Comparison of ENCODE assay signal across 1 cellular context in genomic region chr9:105557804-105558610, GRCh38.
A peak's percentile ranks its signal among the peaks of the same experiment; 100 is the strongest.
TF ChIP-seq lines count a peak whose summit lies in the region.

FKTN (plus strand) TSS chr9:105558131; CDS start chr9:105575033, 16,902 bp downstream.

TF ChIP-seq in HepG2, 621 proteins besides CTCF, POLR2A, EP300 and RAD21 (continued from another document and continues in another):
- no peak for TF ChIP-seq REL (CRISPR knock-in tag; conservative IDR thresholded peaks at IDR 0.05)
- TF ChIP-seq, protein P1, sequence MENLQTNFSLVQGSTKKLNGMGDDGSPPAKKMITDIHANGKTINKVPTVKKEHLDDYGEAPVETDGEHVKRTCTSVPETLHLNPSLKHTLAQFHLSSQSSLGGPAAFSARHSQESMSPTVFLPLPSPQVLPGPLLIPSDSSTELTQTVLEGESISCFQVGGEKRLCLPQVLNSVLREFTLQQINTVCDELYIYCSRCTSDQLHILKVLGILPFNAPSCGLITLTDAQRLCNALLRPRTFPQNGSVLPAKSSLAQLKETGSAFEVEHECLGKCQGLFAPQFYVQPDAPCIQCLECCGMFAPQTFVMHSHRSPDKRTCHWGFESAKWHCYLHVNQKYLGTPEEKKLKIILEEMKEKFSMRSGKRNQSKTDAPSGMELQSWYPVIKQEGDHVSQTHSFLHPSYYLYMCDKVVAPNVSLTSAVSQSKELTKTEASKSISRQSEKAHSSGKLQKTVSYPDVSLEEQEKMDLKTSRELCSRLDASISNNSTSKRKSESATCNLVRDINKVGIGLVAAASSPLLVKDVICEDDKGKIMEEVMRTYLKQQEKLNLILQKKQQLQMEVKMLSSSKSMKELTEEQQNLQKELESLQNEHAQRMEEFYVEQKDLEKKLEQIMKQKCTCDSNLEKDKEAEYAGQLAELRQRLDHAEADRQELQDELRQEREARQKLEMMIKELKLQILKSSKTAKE (CRISPR knock-in tag; IDR thresholded peaks at IDR 0.05; ENCODE audit: borderline replicate concordance), result no peak
- TF ChIP-seq CREB1 (IDR thresholded peaks at IDR 0.05), result no peak
- no peak for TF ChIP-seq CREB1 (CRISPR knock-in tag; IDR thresholded peaks at IDR 0.05)
- TF ChIP-seq ARNTL (CRISPR knock-in tag; IDR thresholded peaks at IDR 0.05), result 0 out of 2 replicates have a peak, but pooled peaks have one; percentile 17
- TF ChIP-seq KLF12 (CRISPR knock-in tag; IDR thresholded peaks at IDR 0.05; ENCODE audit: borderline replicate concordance), result no peak
- no peak for TF ChIP-seq ZNF24 (IDR thresholded peaks at IDR 0.05)
- no peak for TF ChIP-seq ZSCAN25 (CRISPR knock-in tag; IDR thresholded peaks at IDR 0.05)
- no peak for TF ChIP-seq MLXIP (CRISPR knock-in tag; IDR thresholded peaks at IDR 0.05; ENCODE audit: borderline replicate concordance)
- TF ChIP-seq RARG (CRISPR knock-in tag; IDR thresholded peaks at IDR 0.05; ENCODE audit: low read depth), result no peak
- no peak for TF ChIP-seq HOXA9 (CRISPR knock-in tag; IDR thresholded peaks at IDR 0.05; ENCODE audit: borderline replicate concordance)
- peak; percentile 67 for TF ChIP-seq ZFP90 (CRISPR knock-in tag; IDR thresholded peaks at IDR 0.05; ENCODE audit: borderline replicate concordance)
- TF ChIP-seq, protein P2, sequence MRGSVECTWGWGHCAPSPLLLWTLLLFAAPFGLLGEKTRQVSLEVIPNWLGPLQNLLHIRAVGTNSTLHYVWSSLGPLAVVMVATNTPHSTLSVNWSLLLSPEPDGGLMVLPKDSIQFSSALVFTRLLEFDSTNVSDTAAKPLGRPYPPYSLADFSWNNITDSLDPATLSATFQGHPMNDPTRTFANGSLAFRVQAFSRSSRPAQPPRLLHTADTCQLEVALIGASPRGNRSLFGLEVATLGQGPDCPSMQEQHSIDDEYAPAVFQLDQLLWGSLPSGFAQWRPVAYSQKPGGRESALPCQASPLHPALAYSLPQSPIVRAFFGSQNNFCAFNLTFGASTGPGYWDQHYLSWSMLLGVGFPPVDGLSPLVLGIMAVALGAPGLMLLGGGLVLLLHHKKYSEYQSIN (CRISPR knock-in tag; IDR thresholded peaks at IDR 0.05; ENCODE audit: borderline replicate concordance), result no peak
- TF ChIP-seq HNF1A (IDR thresholded peaks at IDR 0.05; ENCODE audit: low read depth), result no peak
- peak; percentile 65; the same call in 1 of the 2 replicates for TF ChIP-seq HNF1A (CRISPR knock-in tag; IDR thresholded peaks at IDR 0.05; ENCODE audit: borderline replicate concordance)
- peak; percentile 61 for TF ChIP-seq ISL2 (CRISPR knock-in tag; IDR thresholded peaks at IDR 0.05)
- TF ChIP-seq, protein P3, sequence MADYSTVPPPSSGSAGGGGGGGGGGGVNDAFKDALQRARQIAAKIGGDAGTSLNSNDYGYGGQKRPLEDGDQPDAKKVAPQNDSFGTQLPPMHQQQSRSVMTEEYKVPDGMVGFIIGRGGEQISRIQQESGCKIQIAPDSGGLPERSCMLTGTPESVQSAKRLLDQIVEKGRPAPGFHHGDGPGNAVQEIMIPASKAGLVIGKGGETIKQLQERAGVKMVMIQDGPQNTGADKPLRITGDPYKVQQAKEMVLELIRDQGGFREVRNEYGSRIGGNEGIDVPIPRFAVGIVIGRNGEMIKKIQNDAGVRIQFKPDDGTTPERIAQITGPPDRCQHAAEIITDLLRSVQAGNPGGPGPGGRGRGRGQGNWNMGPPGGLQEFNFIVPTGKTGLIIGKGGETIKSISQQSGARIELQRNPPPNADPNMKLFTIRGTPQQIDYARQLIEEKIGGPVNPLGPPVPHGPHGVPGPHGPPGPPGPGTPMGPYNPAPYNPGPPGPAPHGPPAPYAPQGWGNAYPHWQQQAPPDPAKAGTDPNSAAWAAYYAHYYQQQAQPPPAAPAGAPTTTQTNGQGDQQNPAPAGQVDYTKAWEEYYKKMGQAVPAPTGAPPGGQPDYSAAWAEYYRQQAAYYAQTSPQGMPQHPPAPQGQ (CRISPR knock-in tag; IDR thresholded peaks at IDR 0.05; ENCODE audit: borderline replicate concordance), result no peak
- TF ChIP-seq ELF1 (CRISPR knock-in tag; IDR thresholded peaks at IDR 0.05), result peak; percentile 53
- TF ChIP-seq, protein P4, sequence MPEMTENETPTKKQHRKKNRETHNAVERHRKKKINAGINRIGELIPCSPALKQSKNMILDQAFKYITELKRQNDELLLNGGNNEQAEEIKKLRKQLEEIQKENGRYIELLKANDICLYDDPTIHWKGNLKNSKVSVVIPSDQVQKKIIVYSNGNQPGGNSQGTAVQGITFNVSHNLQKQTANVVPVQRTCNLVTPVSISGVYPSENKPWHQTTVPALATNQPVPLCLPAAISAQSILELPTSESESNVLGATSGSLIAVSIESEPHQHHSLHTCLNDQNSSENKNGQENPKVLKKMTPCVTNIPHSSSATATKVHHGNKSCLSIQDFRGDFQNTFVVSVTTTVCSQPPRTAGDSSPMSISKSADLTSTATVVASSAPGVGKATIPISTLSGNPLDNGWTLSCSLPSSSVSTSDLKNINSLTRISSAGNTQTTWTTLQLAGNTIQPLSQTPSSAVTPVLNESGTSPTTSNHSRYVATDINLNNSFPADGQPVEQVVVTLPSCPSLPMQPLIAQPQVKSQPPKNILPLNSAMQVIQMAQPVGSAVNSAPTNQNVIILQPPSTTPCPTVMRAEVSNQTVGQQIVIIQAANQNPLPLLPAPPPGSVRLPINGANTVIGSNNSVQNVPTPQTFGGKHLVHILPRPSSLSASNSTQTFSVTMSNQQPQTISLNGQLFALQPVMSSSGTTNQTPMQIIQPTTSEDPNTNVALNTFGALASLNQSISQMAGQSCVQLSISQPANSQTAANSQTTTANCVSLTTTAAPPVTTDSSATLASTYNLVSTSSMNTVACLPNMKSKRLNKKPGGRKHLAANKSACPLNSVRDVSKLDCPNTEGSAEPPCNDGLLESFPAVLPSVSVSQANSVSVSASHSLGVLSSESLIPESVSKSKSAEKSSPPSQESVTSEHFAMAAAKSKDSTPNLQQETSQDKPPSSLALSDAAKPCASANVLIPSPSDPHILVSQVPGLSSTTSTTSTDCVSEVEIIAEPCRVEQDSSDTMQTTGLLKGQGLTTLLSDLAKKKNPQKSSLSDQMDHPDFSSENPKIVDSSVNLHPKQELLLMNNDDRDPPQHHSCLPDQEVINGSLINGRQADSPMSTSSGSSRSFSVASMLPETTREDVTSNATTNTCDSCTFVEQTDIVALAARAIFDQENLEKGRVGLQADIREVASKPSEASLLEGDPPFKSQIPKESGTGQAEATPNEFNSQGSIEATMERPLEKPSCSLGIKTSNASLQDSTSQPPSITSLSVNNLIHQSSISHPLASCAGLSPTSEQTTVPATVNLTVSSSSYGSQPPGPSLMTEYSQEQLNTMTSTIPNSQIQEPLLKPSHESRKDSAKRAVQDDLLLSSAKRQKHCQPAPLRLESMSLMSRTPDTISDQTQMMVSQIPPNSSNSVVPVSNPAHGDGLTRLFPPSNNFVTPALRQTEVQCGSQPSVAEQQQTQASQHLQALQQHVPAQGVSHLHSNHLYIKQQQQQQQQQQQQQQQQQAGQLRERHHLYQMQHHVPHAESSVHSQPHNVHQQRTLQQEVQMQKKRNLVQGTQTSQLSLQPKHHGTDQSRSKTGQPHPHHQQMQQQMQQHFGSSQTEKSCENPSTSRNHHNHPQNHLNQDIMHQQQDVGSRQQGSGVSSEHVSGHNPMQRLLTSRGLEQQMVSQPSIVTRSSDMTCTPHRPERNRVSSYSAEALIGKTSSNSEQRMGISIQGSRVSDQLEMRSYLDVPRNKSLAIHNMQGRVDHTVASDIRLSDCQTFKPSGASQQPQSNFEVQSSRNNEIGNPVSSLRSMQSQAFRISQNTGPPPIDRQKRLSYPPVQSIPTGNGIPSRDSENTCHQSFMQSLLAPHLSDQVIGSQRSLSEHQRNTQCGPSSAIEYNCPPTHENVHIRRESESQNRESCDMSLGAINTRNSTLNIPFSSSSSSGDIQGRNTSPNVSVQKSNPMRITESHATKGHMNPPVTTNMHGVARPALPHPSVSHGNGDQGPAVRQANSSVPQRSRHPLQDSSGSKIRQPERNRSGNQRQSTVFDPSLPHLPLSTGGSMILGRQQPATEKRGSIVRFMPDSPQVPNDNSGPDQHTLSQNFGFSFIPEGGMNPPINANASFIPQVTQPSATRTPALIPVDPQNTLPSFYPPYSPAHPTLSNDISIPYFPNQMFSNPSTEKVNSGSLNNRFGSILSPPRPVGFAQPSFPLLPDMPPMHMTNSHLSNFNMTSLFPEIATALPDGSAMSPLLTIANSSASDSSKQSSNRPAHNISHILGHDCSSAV (CRISPR knock-in tag; IDR thresholded peaks at IDR 0.05; ENCODE audit: borderline replicate concordance), result no peak
- no peak for TF ChIP-seq DZIP1 (CRISPR knock-in tag; IDR thresholded peaks at IDR 0.05)
- TF ChIP-seq SNAPC5 (CRISPR knock-in tag; IDR thresholded peaks at IDR 0.05; ENCODE audit: borderline replicate concordance), result no peak
- no peak for TF ChIP-seq EZH2 (conservative IDR thresholded peaks at IDR 0.05; ENCODE audit: low read depth, low read length)
- no peak; the same call in 1 of the 2 replicates for TF ChIP-seq ZNF652 (CRISPR knock-in tag; IDR thresholded peaks at IDR 0.05; ENCODE audit: borderline replicate concordance, low read depth)
- TF ChIP-seq IKZF4 (CRISPR knock-in tag; IDR thresholded peaks at IDR 0.05; ENCODE audit: borderline replicate concordance, low read depth, not compliant biosample characterization), result no peak
- no peak for TF ChIP-seq ZMAT3 (CRISPR knock-in tag; conservative IDR thresholded peaks at IDR 0.05)
- TF ChIP-seq TRIM24 (CRISPR knock-in tag; IDR thresholded peaks at IDR 0.05), result no peak
- no peak for TF ChIP-seq ZNF326 (CRISPR knock-in tag; IDR thresholded peaks at IDR 0.05; ENCODE audit: borderline replicate concordance)
- peak; percentile 55 for TF ChIP-seq RXRA (CRISPR knock-in tag; IDR thresholded peaks at IDR 0.05)
- TF ChIP-seq SCMH1 (CRISPR knock-in tag; IDR thresholded peaks at IDR 0.05; ENCODE audit: borderline replicate concordance), result no peak
- peak; percentile 95 for TF ChIP-seq PHF20 (CRISPR knock-in tag; IDR thresholded peaks at IDR 0.05)
- no peak for TF ChIP-seq RORA (CRISPR knock-in tag; IDR thresholded peaks at IDR 0.05)
